Comparison of ENCODE assay signal across 9 cellular contexts in the genomic region with DNA sequence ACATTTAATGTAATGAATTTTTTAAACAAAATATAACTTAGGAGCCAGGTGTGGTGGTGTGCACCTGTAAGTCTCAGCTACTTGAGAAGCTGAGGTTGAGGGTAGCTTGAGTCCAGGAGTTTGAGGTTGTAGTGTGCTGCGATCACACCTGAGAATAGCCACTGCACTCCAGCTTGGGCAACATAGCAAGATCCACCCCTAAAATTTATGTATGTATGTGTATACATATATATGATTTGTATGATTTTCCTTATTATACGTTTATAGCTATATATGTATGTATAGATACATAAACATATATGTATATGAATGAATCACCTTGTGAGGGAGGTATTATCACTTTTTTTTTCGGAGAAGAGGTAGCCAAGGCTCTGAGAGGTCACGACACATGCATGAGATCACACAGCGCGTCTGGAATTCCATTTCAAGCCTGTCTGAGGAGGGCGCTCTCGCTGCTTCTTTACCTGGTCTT. TPM values are rescaled to one million over a fixed set of nuclear protein-coding genes. Genes with fewer than 3 reads are reported as not detected.
A peak's percentile ranks its signal among the peaks of the same experiment; 100 is the strongest.
DNase-seq lines count a peak whose midpoint lies in the region; ATAC-seq and TF ChIP-seq lines count a peak whose summit lies in the region.
"Had no signal": no experiment of that assay in that cellular context is flagged by ENCODE, and none has a peak within 500 bp of the region (broad histone marks: within the 10 kb centered on the region; RNA-seq: fewer than 3 reads in every experiment).

No MANE protein-coding gene starts in this region.

- H3K79me1 ChIP-seq in mesendoderm (ENCODE audit: low read length), result no peaks in the 10 kb centered on the region

- no peaks in the 10 kb centered on the region for H3K9me3 ChIP-seq in OCI-LY1 (ENCODE audit: low read length)
- no peaks in the 10 kb centered on the region for H3K9me3 ChIP-seq in thyroid gland

- no peak overlapping the region for H3K4ac ChIP-seq in mesendoderm (ENCODE audit: low read depth, low read length)

- H3K56ac ChIP-seq in mesendoderm (ENCODE audit: low read length), result no peak overlapping the region

- H2AK5ac ChIP-seq in mesendoderm (ENCODE audit: low read length), result no peak overlapping the region

- H3K4me2 ChIP-seq in OCI-LY1 (ENCODE audit: low read length) (peak overlapping the region; percentile 96), mesendoderm (ENCODE audit: low read length) (no peak overlapping the region)

- H3K9ac ChIP-seq in OCI-LY1 (ENCODE audit: low read length) (peak overlapping the region; percentile 53), mesendoderm (ENCODE audit: low read length) (no peak overlapping the region)

- H3K36me3 ChIP-seq in OCI-LY1 (ENCODE audit: insufficient read depth, low read length), result no peaks in the 10 kb centered on the region
- no peaks in the 10 kb centered on the region for H3K36me3 ChIP-seq in mesendoderm (ENCODE audit: control insufficient read depth, insufficient read depth, low read length)
- H3K36me3 ChIP-seq in thyroid gland, result no peaks in the 10 kb centered on the region

- H3K4me3 ChIP-seq in GM12875 (ENCODE audit: low read depth, low read length) (peak overlapping the region; percentile 63), OCI-LY1 (ENCODE audit: low read depth, low read length, poor library complexity, severe bottlenecking) (peak overlapping the region; percentile 69), mesendoderm (ENCODE audit: low read length) (no peak overlapping the region), thyroid gland (replicated peaks in 1 of 3) (peak overlapping the region in 2 of 3 donors; percentile 18 to 47)

- no peak for TF ChIP-seq POLR2A in thyroid gland (IDR thresholded peaks at IDR 0.05)

- no peak overlapping the region for H3K23ac ChIP-seq in mesendoderm (ENCODE audit: low read length)

- intact Hi-C loops in thyroid gland (cut with DNase I), result loop anchor here (10.0 kb wide), 1 partner anchor 78 kb away; no protein-coding TSS in a partner anchor

- H2BK5ac ChIP-seq in mesendoderm (ENCODE audit: low read length), result no peak overlapping the region

- TF ChIP-seq CTCF in GM12875 (IDR thresholded peaks at IDR 0.05; ENCODE audit: borderline replicate concordance, insufficient read depth, low read depth, low read length), result peak; percentile 51
- no peak; the same call in 1 of the 2 replicates for TF ChIP-seq CTCF in OCI-LY1 (IDR thresholded peaks at IDR 0.05; ENCODE audit: low read length)
- peak in 3 of 6 experiments; percentile 33 to 42 (median 37) for TF ChIP-seq CTCF in thyroid gland (IDR thresholded peaks at IDR 0.05)

- H3K79me2 ChIP-seq in OCI-LY1 (ENCODE audit: insufficient read depth, low read length) (no peaks in the 10 kb centered on the region), mesendoderm (ENCODE audit: control insufficient read depth, insufficient read depth, low read length) (no peaks in the 10 kb centered on the region)

- peaks cover 20% of the 10 kb centered on the region for H3K4me1 ChIP-seq in OCI-LY1 (ENCODE audit: insufficient read depth, low read length, severe bottlenecking)
- H3K4me1 ChIP-seq in mesendoderm (ENCODE audit: control insufficient read depth, low read depth, low read length), result no peaks in the 10 kb centered on the region
- peaks cover 0 to 12% of the 10 kb centered on the region in 2 donors for H3K4me1 ChIP-seq in thyroid gland

- no peak overlapping the region for H4K8ac ChIP-seq in mesendoderm (ENCODE audit: low read depth, low read length)

- no peak overlapping the region for H2BK15ac ChIP-seq in mesendoderm (replicated peaks; ENCODE audit: low read depth)

- no peaks in the 10 kb centered on the region for H3F3A ChIP-seq in OCI-LY1 (ENCODE audit: insufficient read depth, low read length)

- no peak overlapping the region for H3K18ac ChIP-seq in mesendoderm (ENCODE audit: low read length)

- no peaks in the 10 kb centered on the region for H4K20me1 ChIP-seq in OCI-LY1 (ENCODE audit: insufficient read depth, low read length)

- ATAC-seq in GM21390 (IDR thresholded peaks at IDR 0.05; ENCODE audit: unreplicated experiment), result no peak

- no peak overlapping the region for H2BK120ac ChIP-seq in mesendoderm (ENCODE audit: low read depth, low read length)

- H3K27me3 ChIP-seq in OCI-LY1 (ENCODE audit: insufficient read depth, low read length) (peaks cover 3% of the 10 kb centered on the region; the same call in 1 of the 2 replicates), mesendoderm (ENCODE audit: insufficient read depth, low read length, poor library complexity) (peaks cover 21% of the 10 kb centered on the region), thyroid gland (no peaks in the 10 kb centered on the region)

- WGBS in mesendoderm (ENCODE audit: extremely low coverage, insufficient coverage, low lambda C conversion rate), result no CpG with 5 or more reads among the region's 8 CpGs
- WGBS in thyroid gland, 2 donors, result 18 to 21% methylated on average over 8 of the region's 8 CpGs

- H2AFZ ChIP-seq in OCI-LY1 (ENCODE audit: low read length), result no peak overlapping the region

- H3K27ac ChIP-seq in OCI-LY1 (ENCODE audit: low read depth, low read length, poor library complexity, severe bottlenecking) (no peak overlapping the region), caudate nucleus (ENCODE audit: low read depth, low read length) (peak overlapping the region; percentile 52), mesendoderm (ENCODE audit: low read depth, low read length) (no peak overlapping the region), thyroid gland (no peak overlapping the region)
- H3K27ac ChIP-seq: VCaP had no signal

- H4K5ac ChIP-seq in mesendoderm (ENCODE audit: low read length), result no peak overlapping the region

- H3K9me2 ChIP-seq in OCI-LY1 (ENCODE audit: low read depth, low read length), result no peaks in the 10 kb centered on the region

- DNase-seq in caudate nucleus (lab: John Stamatoyannopoulos, UW) (peak in 7 of 61 donors; percentile 17 to 62 (median 40)), mesendoderm (peak; percentile 90), thyroid gland (peak; percentile 60 to 71), globus pallidus (ENCODE audit: low spot score) (no peak), epidermal melanocyte (ENCODE audit: insufficient read length, low spot score) (no peak)

RNA-seq across cellular contexts. Expression of a gene that starts 0.6 kb away (rescaled TPM):
- polyA plus RNA-seq in mesendoderm (2013, experiment 1 of 2), result 0.34 TPM
- 0.45 TPM for polyA plus RNA-seq in mesendoderm (2013, experiment 2 of 2)
- under 1 TPM in 3 of 4 donors, not detected in 1; 0.34 to 0.81 (median 0.67) TPM for total RNA-seq in thyroid gland

RNA-seq across cellular contexts. Expression of a gene that starts 9.3 kb away (rescaled TPM):
- polyA plus RNA-seq in mesendoderm (2013, experiment 1 of 2), result 7.3 TPM
- 6.7 TPM for polyA plus RNA-seq in mesendoderm (2013, experiment 2 of 2)
- total RNA-seq in thyroid gland, result 10 to 100 TPM in 2 of 4 donors, 1 to 10 TPM in 2; 8.2 to 12.2 (median 10.5) TPM

RNA-seq across cellular contexts. Expression of a gene that starts 30.4 kb away (rescaled TPM):
- polyA plus RNA-seq in mesendoderm (2013, experiment 1 of 2), result 13.7 TPM
- 14.3 TPM for polyA plus RNA-seq in mesendoderm (2013, experiment 2 of 2)
- 10 to 100 TPM; 41.9 to 57.7 (median 46.7) TPM for total RNA-seq in thyroid gland

Comparison
In these comparisons a context has a peak if more than half of its experiments do, and no peak if none do; other contexts are left out.
1. DNase-seq: peak in mesendoderm (single experiment) and thyroid gland (2 of 2); none in globus pallidus (single experiment) and epidermal melanocyte (single experiment).